In genomic region chr11:92941676-92942571, GRCh38 we compare ENCODE assay signal across 9 cellular contexts. TPM values are rescaled to one million over a fixed set of nuclear protein-coding genes. Genes with fewer than 3 reads are reported as not detected.
DNase-seq lines count a peak whose midpoint lies in the region; ATAC-seq, FAIRE-seq and TF ChIP-seq lines count a peak whose summit lies in the region.
"Had no signal": no experiment of that assay in that cellular context is flagged by ENCODE, and none has a peak within 500 bp of the region (broad histone marks: within the 10 kb centered on the region; RNA-seq: fewer than 3 reads in every experiment).

No MANE protein-coding gene starts in this region.

- no peak overlapping the region for H3K27ac ChIP-seq in suprapubic skin

- no peaks in the 10 kb centered on the region for H3K27me3 ChIP-seq in suprapubic skin

- no peaks in the 10 kb centered on the region for H3K36me3 ChIP-seq in suprapubic skin

- TF ChIP-seq POLR2A in suprapubic skin (IDR thresholded peaks at IDR 0.05), result no peak

- no peaks in the 10 kb centered on the region for H3K27me3 Mint-ChIP-seq in WTC11 (ENCODE audit: low read depth)

- FAIRE-seq in GM19239 (lab: Jason Lieb, UNC), result peak; percentile 28

- no peak overlapping the region for H3K4me3 Mint-ChIP-seq in WTC11
- H3K4me3 Mint-ChIP-seq: T-helper 1 cell treated with Interleukin-12 subunit alpha and Interleukin-12 subunit beta and Interleukin-4 antibody, amounts not matched to agents 30 μg/mL and 1 μg/mL, for 36 hours had no signal

- H3K9me3 ChIP-seq in suprapubic skin, result no peaks in the 10 kb centered on the region

- TF ChIP-seq CTCF in WTC11 (IDR thresholded peaks at IDR 0.05), result peak; percentile 72
- peak; percentile 36 to 39 for TF ChIP-seq CTCF in suprapubic skin (IDR thresholded peaks at IDR 0.05)

- H3K4me1 ChIP-seq in suprapubic skin, result no peaks in the 10 kb centered on the region

- H3K27ac Mint-ChIP-seq in WTC11, result no peak overlapping the region
- H3K27ac Mint-ChIP-seq: T-helper 1 cell treated with Interleukin-12 subunit alpha and Interleukin-12 subunit beta and Interleukin-4 antibody, amounts not matched to agents 30 μg/mL and 1 μg/mL, for 36 hours had no signal

- CTCF ChIA-PET in WTC11 (lab: Charles Lee), result interaction anchor here (0.6 to 3.0 kb wide), 29 partner anchors 9 to 805 kb away, joined by 3 to 24 read pairs (median 5); partner anchors contain the start of genes MTNR1B and SLC36A4

- peaks cover 19% of the 10 kb centered on the region for H3K36me3 Mint-ChIP-seq in WTC11

- peak; percentile 91 for ATAC-seq in WTC11

- TF ChIP-seq EP300 in suprapubic skin (IDR thresholded peaks at IDR 0.05), result no peak

- no peak overlapping the region for H3K4me3 ChIP-seq in suprapubic skin

- WGBS in suprapubic skin, result 43% methylated on average over 12 of the region's 12 CpGs

- H3K9me3 Mint-ChIP-seq in WTC11, result peaks cover 35% of the 10 kb centered on the region
- H3K9me3 Mint-ChIP-seq: T-helper 1 cell treated with Interleukin-12 subunit alpha and Interleukin-12 subunit beta and Interleukin-4 antibody, amounts not matched to agents 30 μg/mL and 1 μg/mL, for 36 hours had no signal

- DNase-seq in DMS114 treated with DMSO at 0.1 percent for 48 hours (lab: John Stamatoyannopoulos, UW; ENCODE audit: unreplicated experiment) (peak; percentile 1), GM19239 (ENCODE audit: insufficient read length, low spot score) (peak; percentile 33), HT1080 (ENCODE audit: low read depth) (peak; percentile 22), WTC11 (ENCODE audit: low spot score) (no peak), hepatic stellate cell (ENCODE audit: low spot score) (peak; percentile 61), suprapubic skin (ENCODE audit: low spot score in 2 of 2) (no peak), LoVo (ENCODE audit: low spot score) (no peak), NCI-H345 (lab: John Stamatoyannopoulos, UW) (no peak)

- peaks cover 6% of the 10 kb centered on the region for H3K4me1 Mint-ChIP-seq in WTC11

- POLR2A ChIA-PET in WTC11 (lab: Charles Lee), result no interaction called here

TF ChIP-seq in WTC11, 78 proteins besides CTCF, POLR2A, EP300 and RAD21:
- no peak for TF ChIP-seq ATF6 (CRISPR knock-in tag; IDR thresholded peaks at IDR 0.05)
- TF ChIP-seq ZNF317 (CRISPR knock-in tag; IDR thresholded peaks at IDR 0.05; ENCODE audit: borderline replicate concordance, low read depth), result no peak
- no peak for TF ChIP-seq KAT7 (CRISPR knock-in tag; IDR thresholded peaks at IDR 0.05; ENCODE audit: borderline replicate concordance)
- TF ChIP-seq CREM (CRISPR knock-in tag; IDR thresholded peaks at IDR 0.05), result no peak
- TF ChIP-seq JAZF1 (CRISPR knock-in tag; IDR thresholded peaks at IDR 0.05), result no peak
- no peak for TF ChIP-seq NFATC4 (CRISPR knock-in tag; IDR thresholded peaks at IDR 0.05)
- no peak for TF ChIP-seq SP1 (CRISPR knock-in tag; conservative IDR thresholded peaks at IDR 0.05)
- no peak for TF ChIP-seq SOX15 (CRISPR knock-in tag; IDR thresholded peaks at IDR 0.05)
- TF ChIP-seq IRF2 (CRISPR knock-in tag; IDR thresholded peaks at IDR 0.05; ENCODE audit: borderline replicate concordance, low read depth), result no peak
- no peak for TF ChIP-seq ETV6 (CRISPR knock-in tag; IDR thresholded peaks at IDR 0.05)
- no peak for TF ChIP-seq ATF1 (CRISPR knock-in tag; IDR thresholded peaks at IDR 0.05)
- TF ChIP-seq PREB (CRISPR knock-in tag; IDR thresholded peaks at IDR 0.05; ENCODE audit: borderline replicate concordance), result no peak
- no peak for TF ChIP-seq ESRRA (CRISPR knock-in tag; IDR thresholded peaks at IDR 0.05; ENCODE audit: borderline replicate concordance)
- TF ChIP-seq MAX (CRISPR knock-in tag; IDR thresholded peaks at IDR 0.05), result no peak
- no peak for TF ChIP-seq PRDM15 (CRISPR knock-in tag; IDR thresholded peaks at IDR 0.05)
- TF ChIP-seq ZMAT4 (CRISPR knock-in tag; IDR thresholded peaks at IDR 0.05), result no peak
- no peak for TF ChIP-seq IRF1 (CRISPR knock-in tag; IDR thresholded peaks at IDR 0.05)
- no peak for TF ChIP-seq ZNF219 (CRISPR knock-in tag; IDR thresholded peaks at IDR 0.05; ENCODE audit: borderline replicate concordance)

RNA-seq across cellular contexts. Expression of gene MTNR1B, which starts 27.5 kb away (rescaled TPM):
- not detected in 2 replicates for total RNA-seq in HT1080 (2014; rRNA removed; shearing (Covaris generic))
- polyA plus RNA-seq in HT1080 (2015; cell fraction: cytosol; rRNA removed), result not detected in 2 replicates
- not detected in 2 replicates for polyA plus RNA-seq in HT1080 (2015; cell fraction: nucleus; rRNA removed)
- total RNA-seq in WTC11 (2021) (not detected in 3 replicates), suprapubic skin (not detected)

Comparison
In these comparisons a context has a peak if more than half of its experiments do, and no peak if none do; other contexts are left out.
1. DNase-seq: peak in DMS114 treated with DMSO at 0.1 percent for 48 hours (single experiment), GM19239 (single experiment), HT1080 (single experiment) and hepatic stellate cell (single experiment); none in WTC11 (single experiment), suprapubic skin (0 of 2), LoVo (single experiment) and NCI-H345 (single experiment).